Comparison of ENCODE assay signal across 15 cellular contexts in genomic region chr1:52925571-52926005, GRCh38. TPM values are rescaled to one million over a fixed set of nuclear protein-coding genes. Genes with fewer than 3 reads are reported as not detected.
DNase-seq lines count a peak whose midpoint lies in the region; ATAC-seq, FAIRE-seq and TF ChIP-seq lines count a peak whose summit lies in the region.
"Had no signal": no experiment of that assay in that cellular context is flagged by ENCODE, and none has a peak within 500 bp of the region (broad histone marks: within the 10 kb centered on the region; RNA-seq: fewer than 3 reads in every experiment).

No MANE protein-coding gene starts in this region.

- no peaks in the 10 kb centered on the region for H3K27me3 ChIP-seq in parathyroid adenoma (ENCODE audit: control insufficient read depth, insufficient read depth, low read length)
- H3K27me3 ChIP-seq: brain microvascular endothelial cell, esophagus muscularis mucosa, tibial nerve had no signal

- ATAC-seq in activated CD4-positive, CD25-positive, alpha-beta regulatory T cell treated with anti-CD3 and anti-CD28 coated beads, Interleukin-2, amount 50 U/mL, for 24 hours: no peak
- ATAC-seq in HG02623 (IDR thresholded peaks at IDR 0.05; ENCODE audit: unreplicated experiment): no peak

- no peaks in the 10 kb centered on the region for H3K9me3 ChIP-seq in HEK293 (ENCODE audit: control insufficient read depth, insufficient read depth, low read depth, low read length)
- H3K9me3 ChIP-seq in parathyroid adenoma (ENCODE audit: control insufficient read depth, low read length): no peaks in the 10 kb centered on the region
- H3K9me3 ChIP-seq: esophagus muscularis mucosa, tibial nerve had no signal

- TF ChIP-seq CTCF in HEK293 (tag by site-specific recombination; IDR thresholded peaks at IDR 0.05) (no peak), parathyroid adenoma (IDR thresholded peaks at IDR 0.05) (no peak)

- TF ChIP-seq POLR2A in GM12891 (IDR thresholded peaks at IDR 0.05; ENCODE audit: low read depth, low read length): no peak

- H3K27ac ChIP-seq in HEK293 (ENCODE audit: extremely low read depth, low read depth, low read length): no peak overlapping the region
- no peak overlapping the region for H3K27ac ChIP-seq in parathyroid adenoma
- H3K27ac ChIP-seq: brain microvascular endothelial cell had no signal

- no peak for FAIRE-seq in GM12891 (lab: Jason Lieb, UNC)

- DNase-seq in NCI-H82 (lab: John Stamatoyannopoulos, UW): peak; percentile 59
- DNase-seq in fibroblast of peridontal ligament (ENCODE audit: extremely low read depth): peak; percentile 17
- DNase-seq in HPDE6-E6E7 (ENCODE audit: extremely low spot score): no peak
- DNase-seq in GM12891 (ENCODE audit: insufficient read length, low spot score): no peak
- DNase-seq: brain microvascular endothelial cell, immature natural killer cell, MM.1S, occipital lobe, T1000 had no signal

- H3K4me2 ChIP-seq in parathyroid adenoma (ENCODE audit: low read length): peak overlapping the region; percentile 13

- H3K9ac ChIP-seq in parathyroid adenoma: no peak overlapping the region

- H3K36me3 ChIP-seq in HEK293 (ENCODE audit: control insufficient read depth in 2 of 2, insufficient read depth in 1 of 2, low read length in 2 of 2) (no peaks in the 10 kb centered on the region), parathyroid adenoma (ENCODE audit: control insufficient read depth, insufficient read depth, low read length) (no peaks in the 10 kb centered on the region)
- H3K36me3 ChIP-seq: brain microvascular endothelial cell, esophagus muscularis mucosa, tibial nerve had no signal

- CTCF ChIA-PET in HEK293 (lab: Yijun Ruan, JAX): interaction anchor here (0.5 to 1.1 kb wide), 3 partner anchors 13 to 253 kb away, joined by 3 to 4 read pairs (median 3); no protein-coding TSS in a partner anchor

- POLR2A ChIA-PET in HEK293 (lab: Yijun Ruan, JAX): no interaction called here

- no peak overlapping the region for H3K4me3 ChIP-seq in HEK293 (ENCODE audit: low read depth, low read length)
- peak overlapping the region; percentile 28 for H3K4me3 ChIP-seq in parathyroid adenoma (ENCODE audit: low read depth, low read length)

- H2AFZ ChIP-seq in parathyroid adenoma: no peak overlapping the region

- H3K4me1 ChIP-seq in HEK293 (ENCODE audit: control insufficient read depth, insufficient read depth, low read length) (no peaks in the 10 kb centered on the region), parathyroid adenoma (no peaks in the 10 kb centered on the region)

- H3K79me2 ChIP-seq in parathyroid adenoma: peaks cover 4% of the 10 kb centered on the region

TF ChIP-seq in HEK293, 187 proteins besides CTCF, POLR2A, EP300 and RAD21:
- TF ChIP-seq ZNF362 (tag by site-specific recombination; IDR thresholded peaks at IDR 0.05) (no peak), MYNN (tag by site-specific recombination; IDR thresholded peaks at IDR 0.05; ENCODE audit: borderline replicate concordance) (peak; percentile 96), ZNF677 (tag by site-specific recombination; IDR thresholded peaks at IDR 0.05) (no peak), SCRT2 (tag by site-specific recombination; IDR thresholded peaks at IDR 0.05) (no peak), ZNF654 (tag by site-specific recombination; IDR thresholded peaks at IDR 0.05; ENCODE audit: low read depth) (no peak), ZNF473 (tag by site-specific recombination; IDR thresholded peaks at IDR 0.05) (no peak), ZBTB17 (tag by site-specific recombination; IDR thresholded peaks at IDR 0.05) (0 out of 2 replicates have a peak, but pooled peaks have one; percentile 20), ZNF785 (tag by site-specific recombination; IDR thresholded peaks at IDR 0.05) (no peak)

TF ChIP-seq in GM12891, 5 proteins besides CTCF, POLR2A, EP300 and RAD21:
- TF ChIP-seq POU2F2 (IDR thresholded peaks at IDR 0.05; ENCODE audit: low read depth, low read length): no peak
- TF ChIP-seq SPI1 (IDR thresholded peaks at IDR 0.05; ENCODE audit: low read depth, low read length): no peak
- no peak for TF ChIP-seq PAX5 (IDR thresholded peaks at IDR 0.05; ENCODE audit: insufficient read depth, low read length, severe bottlenecking)
- no peak for TF ChIP-seq POLR2AphosphoS5 (IDR thresholded peaks at IDR 0.05; ENCODE audit: low read depth, low read length)
- no peak for TF ChIP-seq TAF1 (IDR thresholded peaks at IDR 0.05; ENCODE audit: low read depth, low read length)

RNA-seq across cellular contexts. Expression of gene SCP2, which starts 1.5 kb away (rescaled TPM):
- polyA plus RNA-seq in GM12891 (2012; ENCODE audit: low read depth, missing spikeins): 78.7 TPM

RNA-seq across cellular contexts. Expression of gene ECHDC2, which starts 4.0 kb away (rescaled TPM):
- 30.9 TPM for polyA plus RNA-seq in GM12891 (2012; ENCODE audit: low read depth, missing spikeins)

Comparison
In these comparisons a context has a peak if more than half of its experiments do, and no peak if none do; other contexts are left out.
1. DNase-seq: peak in NCI-H82 (single experiment) and fibroblast of peridontal ligament (single experiment); none in HPDE6-E6E7 (single experiment) and GM12891 (single experiment).